In the genomic region with DNA sequence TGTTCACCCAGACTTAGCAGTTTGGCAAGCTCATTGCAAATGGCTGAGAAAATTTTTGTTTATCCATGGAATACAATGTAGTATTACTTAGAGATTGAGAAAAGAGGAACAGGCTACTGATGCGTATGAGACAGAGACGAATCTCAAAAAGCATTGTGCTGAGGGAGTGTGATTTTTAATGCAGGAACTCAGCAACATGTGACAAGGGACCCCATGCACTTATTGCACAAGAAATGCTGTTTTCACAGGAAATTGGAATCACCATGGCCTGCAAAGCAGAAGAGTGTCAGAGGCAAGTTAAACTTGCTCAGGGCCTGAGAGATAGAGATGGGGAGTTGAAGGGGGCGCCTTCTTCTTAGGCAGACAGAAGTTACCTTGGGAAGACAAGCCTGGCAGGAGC, we compare ENCODE assay signal across 18 cellular contexts. TPM values are rescaled to one million over a fixed set of nuclear protein-coding genes. Genes with fewer than 3 reads are reported as not detected.
DNase-seq lines count a peak whose midpoint lies in the region; ATAC-seq, FAIRE-seq and TF ChIP-seq lines count a peak whose summit lies in the region.
"Had no signal": no experiment of that assay in that cellular context is flagged by ENCODE, and none has a peak within 500 bp of the region (broad histone marks: within the 10 kb centered on the region; RNA-seq: fewer than 3 reads in every experiment).

No MANE protein-coding gene starts in this region.

- intact Hi-C loops in left ventricle myocardium inferior (cut with micrococcal nuclease), result no loop called here
- intact Hi-C loops in sciatic nerve (cut with DNase I), result no loop called here

- H3K27me3 ChIP-seq in Peyer's patch (no peaks in the 10 kb centered on the region), left ventricle myocardium inferior (ENCODE audit: low read depth) (no peaks in the 10 kb centered on the region)
- H3K27me3 ChIP-seq: hepatocyte had no signal

- H3K4me3 ChIP-seq in Peyer's patch (no peak overlapping the region), left ventricle myocardium inferior (no peak overlapping the region)
- H3K4me3 ChIP-seq: hepatocyte had no signal

- H3K36me3 ChIP-seq in Peyer's patch, result no peaks in the 10 kb centered on the region
- H3K36me3 ChIP-seq in left ventricle myocardium inferior, result no peaks in the 10 kb centered on the region

- TF ChIP-seq CTCF in Peyer's patch (IDR thresholded peaks at IDR 0.05) (no peak), left ventricle myocardium inferior (IDR thresholded peaks at IDR 0.05; ENCODE audit: borderline replicate concordance) (no peak)

- no peaks in the 10 kb centered on the region for H3K9me3 ChIP-seq in Peyer's patch
- H3K9me3 ChIP-seq in left ventricle myocardium inferior (replicated peaks), result no peaks in the 10 kb centered on the region

- H3K27ac ChIP-seq in Peyer's patch (peak overlapping the region in 3 of 4 donors; percentile 1 to 35 (median 13)), left ventricle myocardium inferior (replicated peaks) (peak overlapping the region; percentile 25)
- H3K27ac ChIP-seq: hepatocyte had no signal

- peak; percentile 88 for ATAC-seq in sciatic nerve
- ATAC-seq: naive thymus-derived CD8-positive, alpha-beta T cell; SK-N-SH treated with all-trans-retinoic acid at 6 μM for 48 hours had no signal

- no peak for DNase-seq in GM12891 (ENCODE audit: insufficient read length, low spot score)
- no peak for DNase-seq in Peyer's patch
- DNase-seq in left ventricle myocardium inferior, result no peak
- no peak for DNase-seq in sciatic nerve (ENCODE audit: low spot score)
- DNase-seq in hepatic stellate cell (ENCODE audit: low spot score), result no peak
- no peak for DNase-seq in DMS 273 treated with DMSO at 0.1 percent for 48 hours (lab: John Stamatoyannopoulos, UW)
- no peak for DNase-seq in NCI-H226
- no peak for DNase-seq in activated CD8-positive, alpha-beta memory T cell treated with anti-CD3 and anti-CD28 coated beads, Interleukin-2, amount 50 U/mL, for 48 hours
- DNase-seq: activated effector memory CD4-positive, alpha-beta T cell treated with Interleukin-2 at 50 U/mL for 16 hours; cortex of kidney; GOT3; naive thymus-derived CD8-positive, alpha-beta T cell; NCI-H1092; stimulated activated CD4-positive, alpha-beta T cell treated with anti-CD3 and anti-CD28 coated beads, Interleukin-2, amount 100 ng/mL, for 24 hours had no signal

- no peak for TF ChIP-seq POLR2A in GM12891 (IDR thresholded peaks at IDR 0.05; ENCODE audit: low read depth, low read length)
- TF ChIP-seq POLR2A in Peyer's patch (IDR thresholded peaks at IDR 0.05), result no peak

- no peak for FAIRE-seq in GM12891 (lab: Jason Lieb, UNC)
- FAIRE-seq: astrocyte, urothelium cell line had no signal

- H3K4me1 ChIP-seq in Peyer's patch (no peaks in the 10 kb centered on the region), left ventricle myocardium inferior (peaks cover 6% of the 10 kb centered on the region)

TF ChIP-seq in GM12891, 5 proteins besides CTCF, POLR2A, EP300 and RAD21:
- no peak for TF ChIP-seq POLR2AphosphoS5 (IDR thresholded peaks at IDR 0.05; ENCODE audit: low read depth, low read length)
- TF ChIP-seq PAX5 (IDR thresholded peaks at IDR 0.05; ENCODE audit: insufficient read depth, low read length, severe bottlenecking), result no peak
- 0 out of 2 replicates have a peak, but pooled peaks have one; percentile 20 for TF ChIP-seq SPI1 (IDR thresholded peaks at IDR 0.05; ENCODE audit: low read depth, low read length)

RNA-seq across cellular contexts. Expression of gene TLR5, which starts 32.6 kb away (rescaled TPM):
- not detected for polyA plus RNA-seq in GM12891 (2012; ENCODE audit: low read depth, missing spikeins)
- total RNA-seq in Peyer's patch (1 to 10 TPM in 3 of 4 donors, under 1 TPM in 1; 0.85 to 6.6 (median 2.3) TPM), left ventricle myocardium inferior (2.3 TPM), sciatic nerve (16.4 TPM)
